In the genomic region with DNA sequence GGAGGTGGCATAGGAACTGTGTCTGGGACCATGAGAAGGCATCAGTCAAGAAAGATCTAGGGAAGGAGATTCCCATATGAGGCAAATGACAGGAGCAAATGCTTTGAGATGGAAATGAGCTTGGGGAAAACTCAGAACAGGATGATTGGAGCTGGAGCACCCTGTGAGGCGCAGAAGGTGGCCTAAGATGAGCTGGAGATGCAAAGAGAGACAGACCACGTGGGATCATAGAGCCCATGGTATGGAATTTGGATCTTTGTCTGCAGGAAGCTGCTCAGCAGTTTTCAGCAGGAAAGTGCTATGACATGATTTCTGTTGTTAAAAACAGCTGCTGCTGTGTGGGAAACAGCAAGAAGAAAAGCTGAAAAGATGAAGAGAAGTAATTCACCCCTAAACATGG, we compare ENCODE assay signal across 1 cellular context.
TF ChIP-seq lines count a peak whose summit lies in the region.

No MANE protein-coding gene starts in this region.

TF ChIP-seq in H1, 55 proteins besides CTCF, POLR2A, EP300 and RAD21:
- TF ChIP-seq POLR2AphosphoS5 (IDR thresholded peaks at IDR 0.05; ENCODE audit: low read depth, low read length) (no peak), MAFK (IDR thresholded peaks at IDR 0.05; ENCODE audit: low read depth, low read length) (peak; percentile 5; the same call in 1 of the 2 replicates), KDM1A (IDR thresholded peaks at IDR 0.05; ENCODE audit: borderline replicate concordance, low read length) (no peak)
